ENCODE assay signal across 34 cellular contexts in genomic region chr20:34842143-34842542, GRCh38.
"Had no signal": no experiment of that assay in that cellular context is flagged by ENCODE, and none has a peak within 500 bp of the region (broad histone marks: within the 10 kb centered on the region; RNA-seq: fewer than 3 reads in every experiment).

No MANE protein-coding gene starts in this region.

- H3K4me3 ChIP-seq: adrenal gland, body of pancreas, breast epithelium had no signal

- ATAC-seq: activated CD8-positive, alpha-beta T cell treated with anti-CD3 and anti-CD28 coated beads for 36 hours; activated naive CD4-positive, alpha-beta T cell treated with anti-CD3 and anti-CD28 coated beads, Interleukin-2, amount 50 U/mL, for 72 hours; activated T-cell treated with anti-CD3 and anti-CD28 coated beads, Interleukin-2, amount 50 U/mL, for 4 hours; activated T-cell treated with anti-CD3 and anti-CD28 coated beads, Interleukin-2, amount 50 U/mL, for 72 hours; activated T-helper 17 cell treated with anti-CD3 and anti-CD28 coated beads, Interleukin-2, amount 50 U/mL, for 72 hours; body of pancreas had no signal

- H3K9me3 ChIP-seq: adrenal gland, body of pancreas, breast epithelium had no signal

- DNase-seq: activated B cell treated with CpG ODN at 0.5 μM for 24 hours; activated CD4-positive, alpha-beta memory T cell treated with anti-CD3 and anti-CD28 coated beads for 36 hours; activated CD4-positive, alpha-beta T cell treated with anti-CD3 and anti-CD28 coated beads for 4 hours; activated CD4-positive, alpha-beta T cell treated with anti-CD3 and anti-CD28 coated beads, Interleukin-2, amount 10 ng/mL, durations not matched to agents 24 days and 14 days; activated CD4-positive, alpha-beta T cell treated with anti-CD3 and anti-CD28 coated beads, Interleukin-2, amount 50 U/mL, for 1 hour; activated CD4-positive, alpha-beta T cell treated with anti-CD3 and anti-CD28 coated beads, Interleukin-2, amount 50 U/mL, for 4 hours; activated CD4-positive, CD25-positive, alpha-beta regulatory T cell treated with anti-CD3 and anti-CD28 coated beads, Interleukin-2, amount 50 U/mL, for 72 hours; activated CD8-positive, alpha-beta memory T cell treated with anti-CD3 and anti-CD28 coated beads, Interleukin-2, amount 50 U/mL, for 4 hours; activated CD8-positive, alpha-beta T cell treated with anti-CD3 and anti-CD28 coated beads for 36 hours; activated effector memory CD4-positive, alpha-beta T cell treated with anti-CD3 and anti-CD28 coated beads, Interleukin-2, amount 50 U/mL, for 16 hours; activated gamma-delta T cell treated with Interleukin-2 at 50 U/mL for 16 hours; activated naive CD4-positive, alpha-beta T cell; activated naive CD4-positive, alpha-beta T cell treated with anti-CD3 and anti-CD28 coated beads for 36 hours; activated naive CD4-positive, alpha-beta T cell treated with anti-CD3 and anti-CD28 coated beads, Interleukin-2, amount 50 U/mL, for 16 hours; activated naive CD8-positive, alpha-beta T cell treated with anti-CD3 and anti-CD28 coated beads for 36 hours; activated T-cell treated with anti-CD3 and anti-CD28 coated beads for 4 hours; activated T-cell treated with anti-CD3 and anti-CD28 coated beads, Interleukin-2, amount 50 U/mL, for 1 hour; activated T-cell treated with anti-CD3 and anti-CD28 coated beads, Interleukin-2, amount 50 U/mL, for 4 hours; activated T-cell treated with anti-CD3 and anti-CD28 coated beads, Interleukin-2, amount 50 U/mL, for 72 hours; amniotic stem cell; aorta; body of pancreas; brain microvascular endothelial cell; central memory CD4-positive, alpha-beta T cell; T-helper 1 cell; T-helper 2 cell; T-helper 9 cell had no signal

- H3K27me3 ChIP-seq: adrenal gland, body of pancreas, brain microvascular endothelial cell, breast epithelium had no signal

- H3K27ac ChIP-seq: adrenal gland, body of pancreas, brain microvascular endothelial cell, breast epithelium, VCaP had no signal

- H3K4me1 ChIP-seq: adrenal gland, body of pancreas, breast epithelium had no signal

- H3K36me3 ChIP-seq: adrenal gland, brain microvascular endothelial cell, breast epithelium had no signal

- FAIRE-seq: astrocyte, TTC549 had no signal
